In genomic region chr2:9877726-9878125, GRCh38 we compare ENCODE assay signal across 30 cellular contexts.
"Had no signal": no experiment of that assay in that cellular context is flagged by ENCODE, and none has a peak within 500 bp of the region (broad histone marks: within the 10 kb centered on the region; RNA-seq: fewer than 3 reads in every experiment).

No MANE protein-coding gene starts in this region.

- DNase-seq: activated B cell treated with CpG ODN at 0.5 μM for 24 hours; activated CD4-positive, alpha-beta memory T cell treated with anti-CD3 and anti-CD28 coated beads for 36 hours; activated CD4-positive, alpha-beta T cell treated with anti-CD3 and anti-CD28 coated beads for 4 hours; activated CD4-positive, alpha-beta T cell treated with anti-CD3 and anti-CD28 coated beads, Interleukin-2, amount 50 U/mL, for 1 hour; activated CD4-positive, CD25-positive, alpha-beta regulatory T cell treated with anti-CD3 and anti-CD28 coated beads, Interleukin-2, amount 50 U/mL, for 72 hours; activated CD8-positive, alpha-beta memory T cell treated with anti-CD3 and anti-CD28 coated beads for 24 hours; activated CD8-positive, alpha-beta memory T cell treated with anti-CD3 and anti-CD28 coated beads, Interleukin-2, amount 10 ng/mL, durations not matched to agents 7 days and 5 days; activated CD8-positive, alpha-beta memory T cell treated with anti-CD3 and anti-CD28 coated beads, Interleukin-2, amount 50 U/mL, for 48 hours; activated effector memory CD4-positive, alpha-beta T cell treated with Interleukin-2 at 50 U/mL for 16 hours; activated naive CD4-positive, alpha-beta T cell treated with anti-CD3 and anti-CD28 coated beads, Interleukin-2, amount 10 ng/mL, durations not matched to agents 7 days and 5 days; activated naive CD8-positive, alpha-beta T cell treated with anti-CD3 and anti-CD28 coated beads, Interleukin-2, amount 50 U/mL, for 24 hours; activated T-cell treated with anti-CD3 and anti-CD28 coated beads, Interleukin-2, amount 50 U/mL, for 48 hours; anterior cingulate cortex; caudate nucleus; MM.1S; MV-4-11; NCI-H1092; NCI-H1436 treated with DMSO at 0.1 percent for 48 hours; NCI-H1694 treated with DMSO at 0.1 percent for 48 hours; NCI-H2029; NCI-H345; NCI-H524 treated with DMSO at 0.1 percent for 48 hours; NK-92 treated with Interleukin-12 subunit alpha and Interleukin-12 subunit beta, amount 100 ng/mL, for 24 hours; OCI-M1; Right ventricle myocardium superior had no signal

- H3K4me3 Mint-ChIP-seq: activated B cell treated with CpG ODN at 0.5 μM for 24 hours; activated CD4-positive, alpha-beta memory T cell treated with anti-CD3 and anti-CD28 coated beads for 36 hours; activated CD8-positive, alpha-beta memory T cell treated with anti-CD3 and anti-CD28 coated beads, Interleukin-2, amount 10 ng/mL, durations not matched to agents 7 days and 5 days; activated naive CD4-positive, alpha-beta T cell treated with anti-CD3 and anti-CD28 coated beads, Interleukin-2, amount 10 ng/mL, durations not matched to agents 7 days and 5 days; activated naive CD8-positive, alpha-beta T cell; activated naive CD8-positive, alpha-beta T cell treated with anti-CD3 and anti-CD28 coated beads, Interleukin-2, amount 50 U/mL, for 24 hours; brain; T-helper 2 cell treated with Interferon-gamma antibody and Interleukin-4, amounts not matched to agents 5 μg/mL and 100 μg/mL, for 36 hours had no signal

- H3K27ac Mint-ChIP-seq: activated B cell treated with CpG ODN at 0.5 μM for 24 hours; activated CD4-positive, alpha-beta memory T cell treated with anti-CD3 and anti-CD28 coated beads for 36 hours; activated CD8-positive, alpha-beta memory T cell treated with anti-CD3 and anti-CD28 coated beads, Interleukin-2, amount 10 ng/mL, durations not matched to agents 7 days and 5 days; activated naive CD4-positive, alpha-beta T cell treated with anti-CD3 and anti-CD28 coated beads, Interleukin-2, amount 10 ng/mL, durations not matched to agents 7 days and 5 days; activated naive CD8-positive, alpha-beta T cell; activated naive CD8-positive, alpha-beta T cell treated with anti-CD3 and anti-CD28 coated beads, Interleukin-2, amount 50 U/mL, for 24 hours; T-helper 2 cell treated with Interferon-gamma antibody and Interleukin-4, amounts not matched to agents 5 μg/mL and 100 μg/mL, for 36 hours had no signal

- H3K9me3 Mint-ChIP-seq: activated B cell treated with CpG ODN at 0.5 μM for 24 hours; activated CD4-positive, alpha-beta memory T cell treated with anti-CD3 and anti-CD28 coated beads for 36 hours; activated naive CD4-positive, alpha-beta T cell treated with anti-CD3 and anti-CD28 coated beads, Interleukin-2, amount 10 ng/mL, durations not matched to agents 7 days and 5 days; activated naive CD8-positive, alpha-beta T cell treated with anti-CD3 and anti-CD28 coated beads, Interleukin-2, amount 50 U/mL, for 24 hours; brain; T-helper 2 cell treated with Interferon-gamma antibody and Interleukin-4, amounts not matched to agents 5 μg/mL and 100 μg/mL, for 36 hours had no signal

- H3K4me2 ChIP-seq: KMS-11 had no signal

- H3K27ac ChIP-seq: KMS-11, SK-N-MC had no signal

- H3K4me1 Mint-ChIP-seq: activated B cell treated with CpG ODN at 0.5 μM for 24 hours; activated CD8-positive, alpha-beta memory T cell treated with anti-CD3 and anti-CD28 coated beads, Interleukin-2, amount 10 ng/mL, durations not matched to agents 7 days and 5 days; activated naive CD4-positive, alpha-beta T cell treated with anti-CD3 and anti-CD28 coated beads, Interleukin-2, amount 10 ng/mL, durations not matched to agents 7 days and 5 days; brain had no signal

- H3K4me3 ChIP-seq: SK-N-MC had no signal

- H3K27me3 Mint-ChIP-seq: activated B cell treated with CpG ODN at 0.5 μM for 24 hours; activated CD4-positive, alpha-beta memory T cell treated with anti-CD3 and anti-CD28 coated beads for 36 hours; activated CD8-positive, alpha-beta memory T cell treated with anti-CD3 and anti-CD28 coated beads, Interleukin-2, amount 10 ng/mL, durations not matched to agents 7 days and 5 days; activated naive CD4-positive, alpha-beta T cell treated with anti-CD3 and anti-CD28 coated beads, Interleukin-2, amount 10 ng/mL, durations not matched to agents 7 days and 5 days; activated naive CD8-positive, alpha-beta T cell; activated naive CD8-positive, alpha-beta T cell treated with anti-CD3 and anti-CD28 coated beads, Interleukin-2, amount 50 U/mL, for 24 hours had no signal

- H3K9ac ChIP-seq: KMS-11 had no signal

- ATAC-seq: activated CD8-positive, alpha-beta memory T cell treated with anti-CD3 and anti-CD28 coated beads, Interleukin-2, amount 10 ng/mL, durations not matched to agents 7 days and 5 days; activated naive CD8-positive, alpha-beta T cell treated with anti-CD3 and anti-CD28 coated beads, Interleukin-2, amount 50 U/mL, for 24 hours had no signal
